15 cellular contexts compared by ENCODE assay signal in genomic region chr13:104315606-104316005, GRCh38.
DNase-seq lines count a peak whose midpoint lies in the region; TF ChIP-seq lines count a peak whose summit lies in the region.
"Had no signal": no experiment of that assay in that cellular context is flagged by ENCODE, and none has a peak within 500 bp of the region (broad histone marks: within the 10 kb centered on the region; RNA-seq: fewer than 3 reads in every experiment).

No MANE protein-coding gene starts in this region.

- H4K91ac ChIP-seq in mesenchymal stem cell (ENCODE audit: low read length) = no peak overlapping the region

- H3K14ac ChIP-seq in mesenchymal stem cell (ENCODE audit: low read length in 2 of 2) = no peak overlapping the region

- CTCF ChIA-PET in BJ (lab: Yijun Ruan, JAX) = no interaction called here

- H3K36me3 ChIP-seq in BJ (ENCODE audit: control insufficient read depth, insufficient read depth, low read length) = no peaks in the 10 kb centered on the region
- H3K36me3 ChIP-seq in mesenchymal stem cell (ENCODE audit: control insufficient read depth in 1 of 2, insufficient read depth in 2 of 2, low read depth in 1 of 2, low read length in 2 of 2) = no peaks in the 10 kb centered on the region
- H3K36me3 ChIP-seq: BLaER1, prostate gland, thoracic aorta had no signal

- no peak overlapping the region for H3K4me2 ChIP-seq in mesenchymal stem cell (ENCODE audit: low read length, poor library complexity, severe bottlenecking)
- H3K4me2 ChIP-seq: BLaER1 had no signal

- H3K27me3 Mint-ChIP-seq in immature natural killer cell (ENCODE audit: low read depth in 3 of 3) = peaks cover 0 to 3% (median 0%) of the 10 kb centered on the region in 3 donors
- H3K27me3 Mint-ChIP-seq: activated B cell treated with CpG ODN at 0.5 μM for 24 hours had no signal

- peak overlapping the region; percentile 82 for H3K27ac ChIP-seq in mesenchymal stem cell (ENCODE audit: low read length, poor library complexity, severe bottlenecking)
- H3K27ac ChIP-seq: BLaER1, prostate gland, thoracic aorta had no signal

- H3K4ac ChIP-seq in mesenchymal stem cell (ENCODE audit: low read depth in 1 of 2, low read length in 2 of 2) = no peak overlapping the region

- H3K4me1 ChIP-seq in mesenchymal stem cell (ENCODE audit: control insufficient read depth, insufficient read depth, low read depth, low read length) = no peaks in the 10 kb centered on the region
- H3K4me1 ChIP-seq: BLaER1, prostate gland had no signal

- H3K23ac ChIP-seq in mesenchymal stem cell (ENCODE audit: low read length in 2 of 2) = no peak overlapping the region

- no peaks in the 10 kb centered on the region for H3K4me1 Mint-ChIP-seq in immature natural killer cell
- H3K4me1 Mint-ChIP-seq: activated B cell treated with CpG ODN at 0.5 μM for 24 hours, H9 had no signal

- H3K9me3 ChIP-seq in mesenchymal stem cell (ENCODE audit: control insufficient read depth, low read length) = peaks cover 3% of the 10 kb centered on the region
- H3K9me3 ChIP-seq: BLaER1, prostate gland, thoracic aorta had no signal

- H3K9ac ChIP-seq in mesenchymal stem cell (ENCODE audit: low read length) = no peak overlapping the region
- H3K9ac ChIP-seq: BLaER1 had no signal

- H3K4me3 ChIP-seq in BJ (ENCODE audit: low read depth, low read length) (no peak overlapping the region), mesenchymal stem cell (ENCODE audit: insufficient read depth in 1 of 2, low read depth in 1 of 2, low read length in 2 of 2) (no peak overlapping the region)
- H3K4me3 ChIP-seq: BLaER1, prostate gland, thoracic aorta had no signal

- H2BK5ac ChIP-seq in mesenchymal stem cell (ENCODE audit: low read depth, low read length, poor library complexity, severe bottlenecking) = no peak overlapping the region

- no peak overlapping the region for H2BK15ac ChIP-seq in mesenchymal stem cell (ENCODE audit: low read depth, poor library complexity, severe bottlenecking)

- DNase-seq in BJ (ENCODE audit: low read depth) (peak; percentile 88), NCI-H226 (peak; percentile 97), dedifferentiated amniotic fluid mesenchymal stem cell (ENCODE audit: extremely low spot score) (peak; percentile 81), mesenchymal stem cell (peak; percentile 81), NCI-H2029 (lab: John Stamatoyannopoulos, UW) (no peak), T-helper 2 cell (no peak), immature natural killer cell (no peak)
- DNase-seq in stimulated activated naive CD4-positive, alpha-beta T cell (lab: John Stamatoyannopoulos, UW) = no peak
- DNase-seq: activated B cell treated with CpG ODN at 0.5 μM for 24 hours; activated T-cell treated with anti-CD3 and anti-CD28 coated beads, Interleukin-2, amount 50 U/mL, for 72 hours; H9; SHP77 had no signal

- H3K79me1 ChIP-seq in mesenchymal stem cell (replicated peaks; ENCODE audit: low read length, poor library complexity, severe bottlenecking) = no peaks in the 10 kb centered on the region

- H2BK120ac ChIP-seq in mesenchymal stem cell (ENCODE audit: low read depth, low read length) = no peak overlapping the region

- no peak overlapping the region for H3K18ac ChIP-seq in mesenchymal stem cell (ENCODE audit: low read depth in 1 of 2, low read length in 2 of 2)

- H3K27me3 ChIP-seq in BJ (ENCODE audit: control insufficient read depth, insufficient read depth, low read length) (no peaks in the 10 kb centered on the region), mesenchymal stem cell (ENCODE audit: control insufficient read depth in 1 of 2, insufficient read depth in 1 of 2, low read length in 2 of 2) (no peaks in the 10 kb centered on the region)
- H3K27me3 ChIP-seq: BLaER1 had no signal

- H3K27ac Mint-ChIP-seq in immature natural killer cell = no peak overlapping the region
- H3K27ac Mint-ChIP-seq: activated B cell treated with CpG ODN at 0.5 μM for 24 hours; activated T-cell treated with anti-CD3 and anti-CD28 coated beads, Interleukin-2, amount 50 U/mL, for 72 hours; H9 had no signal

- WGBS in mesenchymal stem cell = no CpG with 5 or more reads among the region's 3 CpGs

- no peak for TF ChIP-seq CTCF in BJ (IDR thresholded peaks at IDR 0.05; ENCODE audit: insufficient read depth, low read depth, low read length)

- no peak overlapping the region for H2BK12ac ChIP-seq in mesenchymal stem cell (ENCODE audit: low read length in 2 of 2)

- no peak overlapping the region for H2AK5ac ChIP-seq in mesenchymal stem cell (ENCODE audit: low read length, severe bottlenecking)

- H3K9me3 Mint-ChIP-seq in immature natural killer cell = peaks cover 0 to 8% (median 6%) of the 10 kb centered on the region in 6 donors

- H4K8ac ChIP-seq in mesenchymal stem cell (ENCODE audit: low read length) = no peak overlapping the region

- H2AFZ ChIP-seq in mesenchymal stem cell (ENCODE audit: low read depth, low read length) = no peak overlapping the region

- H3K4me3 Mint-ChIP-seq in immature natural killer cell = no peak overlapping the region
- H3K4me3 Mint-ChIP-seq: activated B cell treated with CpG ODN at 0.5 μM for 24 hours; activated T-cell treated with anti-CD3 and anti-CD28 coated beads, Interleukin-2, amount 50 U/mL, for 72 hours; H9 had no signal

- no peaks in the 10 kb centered on the region for H3K36me3 Mint-ChIP-seq in immature natural killer cell

- POLR2A ChIA-PET in BJ (lab: Charles Lee) = no interaction called here

Comparison
In these comparisons a context has a peak if more than half of its experiments do, and no peak if none do; other contexts are left out.
1. DNase-seq: peak in BJ (single experiment), NCI-H226 (single experiment), dedifferentiated amniotic fluid mesenchymal stem cell (single experiment) and mesenchymal stem cell (single experiment); none in stimulated activated naive CD4-positive, alpha-beta T cell (0 of 6), NCI-H2029 (single experiment), T-helper 2 cell (0 of 5) and immature natural killer cell (0 of 3).